ENCODE assay signal across 8 cellular contexts in genomic region chr6:63635563-63636515, GRCh38. TPM values are rescaled to one million over a fixed set of nuclear protein-coding genes. Genes with fewer than 3 reads are reported as not detected.
DNase-seq lines count a peak whose midpoint lies in the region; TF ChIP-seq lines count a peak whose summit lies in the region.

Gene PHF3 (plus strand): TSS chr6:63635802. CDS start chr6:63646552, 10,750 bp downstream.

- no peak within 1 kb of the TSS for H3K56ac ChIP-seq in H9 (ENCODE audit: insufficient read length, low read depth, low read length)

- H3K9me3 Mint-ChIP-seq in H9: no peaks in the 10 kb centered on the region; a peak in 1 of 5 replicates
- H3K9me3 Mint-ChIP-seq in nephron: no peaks in the 10 kb centered on the region
- H3K9me3 Mint-ChIP-seq in stimulated activated naive CD8-positive, alpha-beta T cell treated with anti-CD3 and anti-CD28 coated beads, Interleukin-15, Interleukin-2, amounts not matched to agents 100 ng/mL and 50 ng/mL, for 24 hours: no peaks in the 10 kb centered on the region

- peak within 1 kb of the TSS; percentile 99 for H3K14ac ChIP-seq in H9 (ENCODE audit: insufficient read depth, low read length)

- H3K4me3 ChIP-seq in MG63 (peak within 1 kb of the TSS; percentile 82), fibroblast of pulmonary artery (replicated peaks; ENCODE audit: low read depth, low read length) (peak within 1 kb of the TSS; percentile 86)

- peak within 1 kb of the TSS; percentile 83 for H3K27ac ChIP-seq in H9 (ENCODE audit: insufficient read length, low read depth, low read length)

- H3K18ac ChIP-seq in H9 (ENCODE audit: insufficient read length, low read depth, low read length): peak within 1 kb of the TSS; percentile 93

- H4K5ac ChIP-seq in H9 (ENCODE audit: insufficient read length, low read depth, low read length): peak within 1 kb of the TSS; percentile 74

- no CpG with 5 or more reads among the region's 127 CpGs for WGBS in H9 (ENCODE audit: extremely low coverage, insufficient read length, low lambda C conversion rate)

- no peak within 1 kb of the TSS for H3K23ac ChIP-seq in H9 (ENCODE audit: insufficient read length, low read depth, low read length)

- peak; percentile 22; the same call in 2 of the 3 replicates for TF ChIP-seq CTCF in H9 (conservative IDR thresholded peaks at IDR 0.05)
- peak; percentile 13 for TF ChIP-seq CTCF in fibroblast of pulmonary artery (IDR thresholded peaks at IDR 0.05; ENCODE audit: low read length, missing control alignments)
- no peak for TF ChIP-seq CTCF in nephron (IDR thresholded peaks at IDR 0.05; ENCODE audit: unreplicated experiment in 3 of 3)

- no peaks in the 10 kb centered on the region for H3K27me3 ChIP-seq in H9 (ENCODE audit: insufficient read depth, low read length)
- no peaks in the 10 kb centered on the region for H3K27me3 ChIP-seq in MG63

- H3K4me1 ChIP-seq in H9 (ENCODE audit: insufficient read depth, low read length): peaks cover 4% of the 10 kb centered on the region; the same call in 1 of the 2 replicates

- no peaks in the 10 kb centered on the region for H3K79me1 ChIP-seq in H9 (ENCODE audit: insufficient read depth, low read depth, low read length, poor library complexity, severe bottlenecking)

- H3T11ph ChIP-seq in H9 (ENCODE audit: low read length): no peak within 1 kb of the TSS

- H4K91ac ChIP-seq in H9 (ENCODE audit: insufficient read length, low read depth, low read length): peak within 1 kb of the TSS; percentile 87

- H4K20me1 ChIP-seq in H9 (ENCODE audit: control insufficient read depth, insufficient read depth, insufficient read length): no peaks in the 10 kb centered on the region

- H3K4me1 Mint-ChIP-seq in H9 (peaks cover 47 to 49% of the 10 kb centered on the region in 2 experiments), nephron (peaks cover 44% of the 10 kb centered on the region)
- H3K4me1 Mint-ChIP-seq in stimulated activated naive CD8-positive, alpha-beta T cell treated with anti-CD3 and anti-CD28 coated beads, Interleukin-15, Interleukin-2, amounts not matched to agents 100 ng/mL and 50 ng/mL, for 24 hours (ENCODE audit: low read depth): peaks cover 47% of the 10 kb centered on the region

- H2BK5ac ChIP-seq in H9 (ENCODE audit: insufficient read length, low read length): peak within 1 kb of the TSS; percentile 61

- H2AFZ ChIP-seq in H9 (ENCODE audit: low read length): no peak within 1 kb of the TSS

- H2BK120ac ChIP-seq in H9 (ENCODE audit: low read depth, low read length, poor library complexity, severe bottlenecking): no peak within 1 kb of the TSS

- H2BK20ac ChIP-seq in H9 (ENCODE audit: low read depth, low read length, poor library complexity, severe bottlenecking): no peak within 1 kb of the TSS

- H3K4me3 Mint-ChIP-seq in H9 (peak within 1 kb of the TSS; percentile 98 to 100), nephron (peak within 1 kb of the TSS; percentile 98 to 100 (median 100))
- peak within 1 kb of the TSS; percentile 91 for H3K4me3 Mint-ChIP-seq in stimulated activated naive CD8-positive, alpha-beta T cell treated with anti-CD3 and anti-CD28 coated beads, Interleukin-15, Interleukin-2, amounts not matched to agents 100 ng/mL and 50 ng/mL, for 24 hours

- H2AK5ac ChIP-seq in H9 (ENCODE audit: insufficient read length, low read length): no peak within 1 kb of the TSS

- H3K27ac Mint-ChIP-seq in H9 (peak within 1 kb of the TSS; percentile 98 to 99 (median 99)), nephron (peak within 1 kb of the TSS; percentile 95 to 99 (median 98))
- peak within 1 kb of the TSS; percentile 93 for H3K27ac Mint-ChIP-seq in stimulated activated naive CD8-positive, alpha-beta T cell treated with anti-CD3 and anti-CD28 coated beads, Interleukin-15, Interleukin-2, amounts not matched to agents 100 ng/mL and 50 ng/mL, for 24 hours

- no peaks in the 10 kb centered on the region for H3K9me3 ChIP-seq in H9 (ENCODE audit: control insufficient read depth, low read depth, low read length)
- H3K9me3 ChIP-seq in MG63: no peaks in the 10 kb centered on the region

- no peak within 1 kb of the TSS for H4K8ac ChIP-seq in H9 (replicated peaks; ENCODE audit: insufficient read length, low read depth, low read length)

- H2BK15ac ChIP-seq in H9 (ENCODE audit: low read depth, low read length): no peak within 1 kb of the TSS

- peak within 1 kb of the TSS; percentile 85 for H3K9ac ChIP-seq in H9 (ENCODE audit: extremely low read depth, insufficient read length, low read length)

- peak; percentile 89 for DNase-seq in G401 (ENCODE audit: low spot score)
- DNase-seq in H9: peak; percentile 91
- DNase-seq in MG63: peak; percentile 83
- peak; percentile 83 to 89 for DNase-seq in SHP77 (lab: John Stamatoyannopoulos, UW)
- peak; percentile 86 for DNase-seq in activated effector memory CD4-positive, alpha-beta T cell treated with Interleukin-2 at 50 U/mL for 16 hours
- peak; percentile 91 for DNase-seq in fibroblast of pulmonary artery (ENCODE audit: low read depth)

- peaks cover 28% of the 10 kb centered on the region; the same call in 1 of the 2 replicates for H3K79me2 ChIP-seq in H9 (ENCODE audit: insufficient read depth, low read length)

- in situ Hi-C loops in G401 (cut with HindIII; ENCODE audit: low sequenced_read_pairs): no loop called here

- no peaks in the 10 kb centered on the region for H3K23me2 ChIP-seq in H9 (ENCODE audit: insufficient read length, low read depth, low read length, poor library complexity, severe bottlenecking)

- H3K27me3 Mint-ChIP-seq in H9 (ENCODE audit: low read depth) (peaks cover 36% of the 10 kb centered on the region), nephron (ENCODE audit: low read depth) (no peaks in the 10 kb centered on the region)
- H3K27me3 Mint-ChIP-seq in stimulated activated naive CD8-positive, alpha-beta T cell treated with anti-CD3 and anti-CD28 coated beads, Interleukin-15, Interleukin-2, amounts not matched to agents 100 ng/mL and 50 ng/mL, for 24 hours: no peaks in the 10 kb centered on the region

- H3K4me2 ChIP-seq in H9 (ENCODE audit: insufficient read depth, insufficient read length, low read length): peak within 1 kb of the TSS; percentile 83

- H2BK12ac ChIP-seq in H9 (ENCODE audit: insufficient read length, low read depth, low read length): no peak within 1 kb of the TSS

- no peaks in the 10 kb centered on the region for H3K36me3 ChIP-seq in MG63

- 0 out of 2 replicates have a peak within 1 kb of the TSS, but pooled peaks have one; percentile 34 for H3K4ac ChIP-seq in H9 (ENCODE audit: low read depth, low read length)

- H3K36me3 Mint-ChIP-seq in H9 (ENCODE audit: insufficient read depth in 1 of 3, low read depth in 3 of 3): peaks cover 0 to 2% (median 2%) of the 10 kb centered on the region in 3 experiments; a peak in 3 of 7 replicates
- no peaks in the 10 kb centered on the region for H3K36me3 Mint-ChIP-seq in nephron (ENCODE audit: low read depth)
- H3K36me3 Mint-ChIP-seq in stimulated activated naive CD8-positive, alpha-beta T cell treated with anti-CD3 and anti-CD28 coated beads, Interleukin-15, Interleukin-2, amounts not matched to agents 100 ng/mL and 50 ng/mL, for 24 hours (ENCODE audit: low read depth): peaks cover 4% of the 10 kb centered on the region

RNA-seq across cellular contexts. Expression of gene PHF3, which starts in this region (rescaled TPM):
- 27.9 and 43.0 TPM in 2 replicates for total RNA-seq in G401 (2014; rRNA removed; shearing (Covaris generic))
- total RNA-seq in H9 (2021): 60.8 and 66.6 TPM in 2 replicates
- 10.0 and 25.3 TPM in 2 replicates for total RNA-seq in MG63 (2014; rRNA removed; shearing (Covaris generic); ENCODE audit: low replicate concordance)

Comparison
In these comparisons a context has a peak if more than half of its experiments do, and no peak if none do; other contexts are left out.
1. Peak in every context shown above with its lines: DNase-seq, H3K4me3 ChIP-seq and H3K27ac ChIP-seq.
2. CTCF ChIP-seq: peak in H9 (single experiment) and fibroblast of pulmonary artery (single experiment); none in nephron (0 of 3).